ENCODE assay signal across 13 cellular contexts in the genomic region with DNA sequence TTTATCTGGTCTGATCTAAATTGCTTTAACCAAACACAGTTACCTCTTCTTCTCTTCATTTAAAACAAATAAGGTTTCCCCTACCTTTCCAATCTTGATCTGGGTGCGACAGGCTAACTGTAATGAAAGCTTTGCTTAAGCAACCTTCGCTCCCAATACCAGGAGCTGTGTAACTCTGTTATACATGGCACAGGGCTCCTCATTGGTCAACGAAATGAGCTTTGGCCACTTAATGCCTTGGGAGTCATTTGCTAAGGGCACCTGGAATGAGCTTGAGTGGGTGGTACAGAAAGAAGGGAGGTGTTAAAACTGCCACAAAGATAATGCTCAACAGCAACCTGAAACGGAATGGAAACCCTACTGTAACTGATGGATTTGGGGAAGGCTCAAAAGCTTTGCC.
DNase-seq lines count a peak whose midpoint lies in the region; ATAC-seq lines count a peak whose summit lies in the region.
"Had no signal": no experiment of that assay in that cellular context is flagged by ENCODE, and none has a peak within 500 bp of the region (broad histone marks: within the 10 kb centered on the region; RNA-seq: fewer than 3 reads in every experiment).

No MANE protein-coding gene starts in this region.

- H3K36me3 ChIP-seq in SK-N-MC (ENCODE audit: insufficient read depth, low read length): no peaks in the 10 kb centered on the region
- H3K36me3 ChIP-seq: cardiac muscle cell, heart right ventricle had no signal

- peak; percentile 56 for DNase-seq in Caki2 (ENCODE audit: low read depth)
- DNase-seq in NCI-H1092 treated with DMSO at 0.1 percent for 48 hours (lab: John Stamatoyannopoulos, UW): peak; percentile 93
- no peak for DNase-seq in SK-N-MC (ENCODE audit: low read depth, low spot score)
- no peak for DNase-seq in memory B cell (ENCODE audit: low spot score in 2 of 2)
- DNase-seq in HK-2 (ENCODE audit: unreplicated experiment): no peak
- no peak for DNase-seq in midbrain (lab: John Stamatoyannopoulos, UW)
- DNase-seq: activated naive CD4-positive, alpha-beta T cell treated with anti-CD3 and anti-CD28 coated beads, Interleukin-2, amount 10 ng/mL, durations not matched to agents 7 days and 5 days; heart right ventricle; stimulated activated naive CD4-positive, alpha-beta T cell had no signal

- no peak overlapping the region for H3K4me3 Mint-ChIP-seq in memory B cell
- H3K4me3 Mint-ChIP-seq: activated naive CD4-positive, alpha-beta T cell treated with anti-CD3 and anti-CD28 coated beads, Interleukin-2, amount 10 ng/mL, durations not matched to agents 7 days and 5 days had no signal

- peak overlapping the region; percentile 77 for H3K27ac Mint-ChIP-seq in memory B cell
- H3K27ac Mint-ChIP-seq: activated naive CD4-positive, alpha-beta T cell treated with anti-CD3 and anti-CD28 coated beads, Interleukin-2, amount 10 ng/mL, durations not matched to agents 7 days and 5 days had no signal

- in situ Hi-C loops in Caki2 (cut with HindIII; ENCODE audit: low pct_unique_long_range_greater_than_20kb, low sequenced_read_pairs): loop anchor here (25.0 kb wide), 1 partner anchor 137 kb away; no protein-coding TSS in a partner anchor

- H3K4me3 ChIP-seq in SK-N-MC: peak overlapping the region; percentile 33; the same call in 1 of the 2 replicates
- H3K4me3 ChIP-seq: BLaER1 treated with 17β-estradiol and CSF1 and Interleukin-3, amounts not matched to agents 10 nM and 100 nM; cardiac muscle cell; heart right ventricle had no signal

- no peaks in the 10 kb centered on the region for H3K27me3 Mint-ChIP-seq in memory B cell

- peak overlapping the region; percentile 45; the same call in 1 of the 2 replicates for H3K27ac ChIP-seq in SK-N-MC
- H3K27ac ChIP-seq: cardiac muscle cell, heart right ventricle had no signal

- peaks cover 5% of the 10 kb centered on the region for H3K36me3 Mint-ChIP-seq in memory B cell
- H3K36me3 Mint-ChIP-seq: activated naive CD4-positive, alpha-beta T cell treated with anti-CD3 and anti-CD28 coated beads, Interleukin-2, amount 10 ng/mL, durations not matched to agents 7 days and 5 days had no signal

- peak overlapping the region; percentile 46 for H3K9ac ChIP-seq in SK-N-MC (ENCODE audit: insufficient read length)

- peaks cover 1% of the 10 kb centered on the region for H3K9me3 Mint-ChIP-seq in memory B cell
- H3K9me3 Mint-ChIP-seq: activated naive CD4-positive, alpha-beta T cell treated with anti-CD3 and anti-CD28 coated beads, Interleukin-2, amount 10 ng/mL, durations not matched to agents 7 days and 5 days had no signal

- peaks cover 9% of the 10 kb centered on the region for H3K4me1 Mint-ChIP-seq in memory B cell

- H3K9me3 ChIP-seq in SK-N-MC (ENCODE audit: low read depth, low read length): no peaks in the 10 kb centered on the region
- H3K9me3 ChIP-seq: BLaER1 treated with 17β-estradiol and CSF1 and Interleukin-3, amounts not matched to agents 10 nM and 100 nM; heart right ventricle had no signal

- no peak for ATAC-seq in memory B cell (ENCODE audit: low read depth)
- no peak for ATAC-seq in GM18867 (IDR thresholded peaks at IDR 0.05; ENCODE audit: unreplicated experiment)
- no peak for ATAC-seq in HG03571 (IDR thresholded peaks at IDR 0.05; ENCODE audit: unreplicated experiment)
- ATAC-seq: heart right ventricle had no signal

Comparison
In these comparisons a context has a peak if more than half of its experiments do, and no peak if none do; other contexts are left out.
1. DNase-seq: peak in Caki2 (single experiment) and NCI-H1092 treated with DMSO at 0.1 percent for 48 hours (single experiment); none in SK-N-MC (single experiment), memory B cell (0 of 2), HK-2 (single experiment) and midbrain (single experiment).